In genomic region chr2:164146478-164146877, GRCh38 we compare ENCODE assay signal across 24 cellular contexts.
DNase-seq lines count a peak whose midpoint lies in the region; ATAC-seq and TF ChIP-seq lines count a peak whose summit lies in the region.
"Had no signal": no experiment of that assay in that cellular context is flagged by ENCODE, and none has a peak within 500 bp of the region (broad histone marks: within the 10 kb centered on the region; RNA-seq: fewer than 3 reads in every experiment).

No MANE protein-coding gene starts in this region.

- TF ChIP-seq CTCF in epithelial cell of esophagus (IDR thresholded peaks at IDR 0.05; ENCODE audit: insufficient read depth, low read depth, low read length, missing control alignments), result no peak

- DNase-seq in HT1080 (ENCODE audit: low read depth) (peak; percentile 34), NCI-H226 (peak; percentile 16), epithelial cell of esophagus (ENCODE audit: low read depth) (peak; percentile 44), superior temporal gyrus (ENCODE audit: extremely low spot score) (peak; percentile 48), Kasumi-1 (lab: John Stamatoyannopoulos, UW) (no peak), dermis blood vessel endothelial cell (no peak)
- DNase-seq: activated CD4-positive, alpha-beta T cell treated with anti-CD3 and anti-CD28 coated beads, Interleukin-2, amount 50 U/mL, for 48 hours; activated naive CD4-positive, alpha-beta T cell; activated naive CD8-positive, alpha-beta T cell treated with anti-CD3 and anti-CD28 coated beads, Interleukin-2, amount 50 U/mL, for 24 hours; activated T-cell treated with anti-CD3 and anti-CD28 coated beads, Interleukin-2, amount 50 U/mL, for 48 hours; DMS153; GDM1; hippocampal formation; NCI-H1048; NCI-H1694 treated with DMSO at 0.1 percent for 48 hours; NCI-H524 treated with DMSO at 0.1 percent for 48 hours; PC-9; Right ventricle myocardium superior; stimulated activated CD4-positive, alpha-beta T cell treated with anti-CD3 and anti-CD28 coated beads, Interleukin-4, amount 100 ng/mL, for 4 hours; T-helper 2 cell had no signal

- ATAC-seq in GM18858 (IDR thresholded peaks at IDR 0.05; ENCODE audit: unreplicated experiment), result no peak
- ATAC-seq: activated CD4-positive, CD25-positive, alpha-beta regulatory T cell treated with anti-CD3 and anti-CD28 coated beads, Interleukin-2, amount 50 U/mL, for 24 hours; activated naive CD8-positive, alpha-beta T cell treated with anti-CD3 and anti-CD28 coated beads, Interleukin-2, amount 50 U/mL, for 24 hours had no signal

- H3K4me3 ChIP-seq in epithelial cell of esophagus (ENCODE audit: low read length), result no peak overlapping the region
- H3K4me3 ChIP-seq: BLaER1 treated with 17β-estradiol and CSF1 and Interleukin-3, amounts not matched to agents 10 nM and 100 nM; PC-9; tibial nerve had no signal

Comparison
In these comparisons a context has a peak if more than half of its experiments do, and no peak if none do; other contexts are left out.
1. DNase-seq: peak in HT1080 (single experiment), NCI-H226 (single experiment), epithelial cell of esophagus (single experiment) and superior temporal gyrus (single experiment); none in Kasumi-1 (0 of 2) and dermis blood vessel endothelial cell (single experiment).